1 cellular context compared by ENCODE assay signal in genomic region chr4:126779446-126780166, GRCh38.
TF ChIP-seq lines count a peak whose summit lies in the region.

No MANE protein-coding gene starts in this region.

TF ChIP-seq in GM23338, 12 proteins besides CTCF, POLR2A, EP300 and RAD21 (continued from another document):
- TF ChIP-seq, protein P1, sequence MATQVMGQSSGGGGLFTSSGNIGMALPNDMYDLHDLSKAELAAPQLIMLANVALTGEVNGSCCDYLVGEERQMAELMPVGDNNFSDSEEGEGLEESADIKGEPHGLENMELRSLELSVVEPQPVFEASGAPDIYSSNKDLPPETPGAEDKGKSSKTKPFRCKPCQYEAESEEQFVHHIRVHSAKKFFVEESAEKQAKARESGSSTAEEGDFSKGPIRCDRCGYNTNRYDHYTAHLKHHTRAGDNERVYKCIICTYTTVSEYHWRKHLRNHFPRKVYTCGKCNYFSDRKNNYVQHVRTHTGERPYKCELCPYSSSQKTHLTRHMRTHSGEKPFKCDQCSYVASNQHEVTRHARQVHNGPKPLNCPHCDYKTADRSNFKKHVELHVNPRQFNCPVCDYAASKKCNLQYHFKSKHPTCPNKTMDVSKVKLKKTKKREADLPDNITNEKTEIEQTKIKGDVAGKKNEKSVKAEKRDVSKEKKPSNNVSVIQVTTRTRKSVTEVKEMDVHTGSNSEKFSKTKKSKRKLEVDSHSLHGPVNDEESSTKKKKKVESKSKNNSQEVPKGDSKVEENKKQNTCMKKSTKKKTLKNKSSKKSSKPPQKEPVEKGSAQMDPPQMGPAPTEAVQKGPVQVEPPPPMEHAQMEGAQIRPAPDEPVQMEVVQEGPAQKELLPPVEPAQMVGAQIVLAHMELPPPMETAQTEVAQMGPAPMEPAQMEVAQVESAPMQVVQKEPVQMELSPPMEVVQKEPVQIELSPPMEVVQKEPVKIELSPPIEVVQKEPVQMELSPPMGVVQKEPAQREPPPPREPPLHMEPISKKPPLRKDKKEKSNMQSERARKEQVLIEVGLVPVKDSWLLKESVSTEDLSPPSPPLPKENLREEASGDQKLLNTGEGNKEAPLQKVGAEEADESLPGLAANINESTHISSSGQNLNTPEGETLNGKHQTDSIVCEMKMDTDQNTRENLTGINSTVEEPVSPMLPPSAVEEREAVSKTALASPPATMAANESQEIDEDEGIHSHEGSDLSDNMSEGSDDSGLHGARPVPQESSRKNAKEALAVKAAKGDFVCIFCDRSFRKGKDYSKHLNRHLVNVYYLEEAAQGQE (IDR thresholded peaks at IDR 0.05; ENCODE audit: unreplicated experiment): no peak
- no peak for TF ChIP-seq ETS1 (IDR thresholded peaks at IDR 0.05)
- TF ChIP-seq ZNF114 (CRISPR knock-in tag; IDR thresholded peaks at IDR 0.05): no peak
- no peak for TF ChIP-seq EZH2 (IDR thresholded peaks at IDR 0.05; ENCODE audit: low read depth, unreplicated experiment)
- no peak for TF ChIP-seq STAT1 (IDR thresholded peaks at IDR 0.05; ENCODE audit: unreplicated experiment)
